Comparison of ENCODE assay signal across 24 cellular contexts in genomic region chr2:217349251-217349650, GRCh38.
"Had no signal": no experiment of that assay in that cellular context is flagged by ENCODE, and none has a peak within 500 bp of the region (broad histone marks: within the 10 kb centered on the region; RNA-seq: fewer than 3 reads in every experiment).

No MANE protein-coding gene starts in this region.

- H3K36me3 ChIP-seq: stomach, suprapubic skin, thoracic aorta, thyroid gland, tibial artery, tibial nerve, transverse colon, upper lobe of left lung, upper lobe of right lung, uterus, vagina had no signal

- H3K4me1 ChIP-seq: stomach, suprapubic skin, testis, tibial nerve, transverse colon, upper lobe of left lung, upper lobe of right lung, vagina had no signal

- H3K4me3 ChIP-seq: stomach, suprapubic skin, testis, thoracic aorta, thyroid gland, tibial artery, tibial nerve, transverse colon, upper lobe of left lung, upper lobe of right lung, uterus, vagina had no signal

- H3K27ac ChIP-seq: stomach, suprapubic skin, testis, thoracic aorta, thyroid gland, tibial artery, tibial nerve, transverse colon, upper lobe of left lung, upper lobe of right lung, uterus, vagina had no signal

- DNase-seq: stimulated activated CD4-positive, alpha-beta T cell treated with anti-CD3 and anti-CD28 coated beads, Interleukin-2, amount 100 ng/mL, for 48 hours; stimulated activated CD4-positive, alpha-beta T cell treated with anti-CD3 and anti-CD28 coated beads, Interleukin-4, amount 100 ng/mL, for 1 hour; stimulated activated CD4-positive, alpha-beta T cell treated with anti-CD3 and anti-CD28 coated beads, Interleukin-4, amount 100 ng/mL, for 24 hours; stimulated activated CD4-positive, alpha-beta T cell treated with anti-CD3 and anti-CD28 coated beads, Interleukin-4, amount 100 ng/mL, for 4 hours; stimulated activated CD8-positive, alpha-beta memory T cell treated with anti-CD3 and anti-CD28 coated beads, Interleukin-4, amount 100 ng/mL, for 48 hours; stimulated activated naive B cell treated with anti-CD40 and anti-IgM and Interleukin-4, amounts not matched to agents 10 μg/mL and 1 μg/mL and 100 μg/mL, for 72 hours; stimulated activated naive CD4-positive, alpha-beta T cell; stimulated activated naive CD4-positive, alpha-beta T cell treated with Interleukin-2 at 50 U/mL for 16 hours; stimulated activated naive CD8-positive, alpha-beta T cell treated with anti-CD3 and anti-CD28 coated beads, Interleukin-15, amount 100 ng/mL, for 72 hours; stimulated activated naive CD8-positive, alpha-beta T cell treated with anti-CD3 and anti-CD28 coated beads, Interleukin-15, Interleukin-2, amounts not matched to agents 100 U/mL and 50 U/mL, for 24 hours; stomach; substantia nigra; testis; thyroid gland; tibial artery; transverse colon; trophoblast cell; upper lobe of left lung; upper lobe of right lung; uterus had no signal

- H3K9me3 ChIP-seq: testis, thoracic aorta, thyroid gland, tibial artery, transverse colon, upper lobe of right lung, uterus, vagina had no signal
